Comparison of ENCODE assay signal across 11 cellular contexts in the genomic region with DNA sequence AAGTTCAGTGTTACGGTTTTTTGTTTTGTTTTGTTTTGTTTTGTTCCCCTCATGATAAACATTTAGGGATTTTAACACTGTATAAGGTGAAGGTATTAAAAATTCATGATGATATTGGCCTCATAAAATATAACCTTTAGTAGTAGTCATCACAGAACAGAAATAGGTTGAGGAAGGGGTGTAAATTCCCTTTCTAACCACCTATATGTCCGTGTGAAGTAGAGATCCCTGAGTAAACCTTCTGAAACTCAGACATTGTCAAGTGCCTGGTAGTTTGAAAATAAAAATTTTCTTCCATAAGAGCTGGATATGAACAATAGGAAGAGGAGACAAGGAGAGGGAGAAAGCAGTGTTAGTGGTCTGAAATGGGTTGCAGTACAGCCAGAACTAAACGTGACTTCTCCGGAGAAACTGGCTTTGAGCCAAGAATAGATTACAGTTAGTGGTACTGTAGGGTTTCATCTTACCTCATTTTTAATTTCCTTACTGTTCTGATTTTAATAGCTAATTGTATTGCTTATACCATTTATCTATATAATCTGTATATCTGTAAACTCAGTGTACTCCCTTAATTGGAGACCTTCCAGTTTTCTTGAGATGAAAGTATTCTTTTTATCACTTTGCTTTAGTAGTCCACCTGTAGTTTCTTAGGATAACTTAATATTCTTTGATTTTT. TPM values are rescaled to one million over a fixed set of nuclear protein-coding genes. Genes with fewer than 3 reads are reported as not detected.
A peak's percentile ranks its signal among the peaks of the same experiment; 100 is the strongest.
DNase-seq lines count a peak whose midpoint lies in the region; ATAC-seq and TF ChIP-seq lines count a peak whose summit lies in the region.
"Had no signal": no experiment of that assay in that cellular context is flagged by ENCODE, and none has a peak within 500 bp of the region (broad histone marks: within the 10 kb centered on the region; RNA-seq: fewer than 3 reads in every experiment).

No MANE protein-coding gene starts in this region.

- H3K27ac ChIP-seq in KMS-11: no peak overlapping the region
- no peak overlapping the region for H3K27ac ChIP-seq in MM.1S (ENCODE audit: low read length)
- H3K27ac ChIP-seq in RWPE1: no peak overlapping the region

- peaks cover 43% of the 10 kb centered on the region for H3K4me1 Mint-ChIP-seq in Calu3 (ENCODE audit: low read depth, unreplicated experiment)

- H3K36me3 ChIP-seq in KMS-11 (ENCODE audit: insufficient read depth): no peaks in the 10 kb centered on the region
- H3K36me3 ChIP-seq in MM.1S (replicated peaks; ENCODE audit: insufficient read depth, low read length): no peaks in the 10 kb centered on the region

- H2AFZ ChIP-seq in KMS-11 (ENCODE audit: low read depth) (no peak overlapping the region), MM.1S (ENCODE audit: low read length) (no peak overlapping the region)

- H3K36me3 Mint-ChIP-seq in Calu3 (ENCODE audit: insufficient read depth, unreplicated experiment): peaks cover 63% of the 10 kb centered on the region

- ATAC-seq in HG03175 (IDR thresholded peaks at IDR 0.05; ENCODE audit: unreplicated experiment): no peak
- no peak for ATAC-seq in HG03571 (IDR thresholded peaks at IDR 0.05; ENCODE audit: unreplicated experiment)
- ATAC-seq: HCT116 had no signal

- H3K9me2 ChIP-seq in MM.1S (replicated peaks; ENCODE audit: insufficient read depth, low read length): no peaks in the 10 kb centered on the region

- no peaks in the 10 kb centered on the region for H3K27me3 Mint-ChIP-seq in Calu3 (ENCODE audit: unreplicated experiment)

- intact Hi-C loops in Calu3 (cut with micrococcal nuclease; ENCODE audit: unreplicated experiment): loop anchor here (2.0 to 5.0 kb wide), 2 partner anchors 14 to 153 kb away; no protein-coding TSS in a partner anchor

- H3K79me2 ChIP-seq in KMS-11 (ENCODE audit: insufficient read depth, low read depth): peaks cover 35% of the 10 kb centered on the region
- H3K79me2 ChIP-seq in MM.1S (ENCODE audit: low read length): peaks cover 86% of the 10 kb centered on the region

- CTCF ChIA-PET in Calu3 (lab: Charles Lee): no interaction called here
- CTCF ChIA-PET in RWPE1 (lab: Yijun Ruan, JAX): interaction anchor here (1.6 to 1.8 kb wide), 2 partner anchors 13 to 19 kb away, joined by 4 to 9 read pairs; no protein-coding TSS in a partner anchor

- POLR2A ChIA-PET in RWPE1 (lab: Yijun Ruan, JAX; ENCODE audit: low non-redundant PET): interaction anchor here (0.6 kb wide), 1 partner anchor 20 kb away, joined by 7 read pairs; no protein-coding TSS in a partner anchor

- H4K20me1 ChIP-seq in KMS-11 (ENCODE audit: insufficient read depth): no peaks in the 10 kb centered on the region
- H4K20me1 ChIP-seq in MM.1S (ENCODE audit: insufficient read depth, low read length): 0 out of 2 replicates have a peak, but pooled peaks cover 4% of the 10 kb centered on the region

- no peaks in the 10 kb centered on the region for H3F3A ChIP-seq in MM.1S (ENCODE audit: insufficient read depth, low read length)

- H3K9ac ChIP-seq in KMS-11: no peak overlapping the region
- no peak overlapping the region for H3K9ac ChIP-seq in MM.1S (ENCODE audit: low read length)

- no peak for TF ChIP-seq CTCF in Calu3 (IDR thresholded peaks at IDR 0.05; ENCODE audit: unreplicated experiment)
- TF ChIP-seq CTCF in KMS-11 (conservative IDR thresholded peaks at IDR 0.05; ENCODE audit: low read depth, low read length): no peak
- TF ChIP-seq CTCF in MM.1S (IDR thresholded peaks at IDR 0.05; ENCODE audit: low read length): no peak
- TF ChIP-seq CTCF in RWPE1 (conservative IDR thresholded peaks at IDR 0.05; ENCODE audit: low read depth): no peak

- no peaks in the 10 kb centered on the region for H3K9me3 ChIP-seq in MM.1S (replicated peaks; ENCODE audit: insufficient read depth, low read length)
- H3K9me3 ChIP-seq: upper lobe of left lung had no signal

- no peaks in the 10 kb centered on the region for H3K9me3 Mint-ChIP-seq in Calu3 (ENCODE audit: low read depth, unreplicated experiment)

- no peak overlapping the region for H3K4me3 ChIP-seq in KMS-11 (IDR thresholded peaks at IDR 0.05; ENCODE audit: insufficient read depth, low read depth, low read length)
- H3K4me3 ChIP-seq in MM.1S (ENCODE audit: low read length): no peak overlapping the region
- H3K4me3 ChIP-seq: upper lobe of left lung had no signal

- in situ Hi-C loops in SK-MEL-5 (cut with HindIII; ENCODE audit: low pct_unique_long_range_greater_than_20kb, low sequenced_read_pairs): no loop called here

- peak overlapping the region; percentile 69 for H3K4me3 Mint-ChIP-seq in Calu3 (ENCODE audit: low read depth, unreplicated experiment)

- DNase-seq in Calu3: no peak
- peak; percentile 67 for DNase-seq in SK-MEL-5 (ENCODE audit: low read depth, low spot score)
- peak; percentile 45 for DNase-seq in iris pigment epithelial cell (ENCODE audit: low read depth)
- DNase-seq in MM.1S: no peak
- no peak for DNase-seq in RWPE1 (ENCODE audit: low spot score)
- DNase-seq: kidney, upper lobe of left lung had no signal

- H3K4me1 ChIP-seq in KMS-11 (ENCODE audit: low read depth, poor library complexity, severe bottlenecking) (peaks cover 40% of the 10 kb centered on the region), MM.1S (ENCODE audit: low read length) (peaks cover 7% of the 10 kb centered on the region)

- no peaks in the 10 kb centered on the region for H3K27me3 ChIP-seq in KMS-11 (ENCODE audit: insufficient read depth, low read depth)
- no peaks in the 10 kb centered on the region for H3K27me3 ChIP-seq in MM.1S (replicated peaks; ENCODE audit: insufficient read depth, low read length)
- H3K27me3 ChIP-seq: upper lobe of left lung had no signal

- BruUV-seq in Calu3 (replicated peaks; lab: Mats Ljungman, UMichigan): no TSS peak

- peak overlapping the region; percentile 63 for H3K27ac Mint-ChIP-seq in Calu3 (ENCODE audit: unreplicated experiment)

- H3K4me2 ChIP-seq in KMS-11 (peak overlapping the region; percentile 37; the same call in 1 of the 2 replicates), MM.1S (ENCODE audit: low read depth, low read length) (no peak overlapping the region)

RNA-seq across cellular contexts. Expression of a gene that starts 18.3 kb away (rescaled TPM):
- 75.5 and 84.8 TPM in 2 replicates for total RNA-seq in Calu3 (2022)
- 288 and 329 TPM in 2 replicates for total RNA-seq in SK-MEL-5 (2014; rRNA removed; shearing (Covaris generic))
- polyA plus RNA-seq in SK-MEL-5 (2015; cell fraction: cytosol; rRNA removed): 118 and 145 TPM in 2 replicates
- 198 and 207 TPM in 2 replicates for polyA plus RNA-seq in SK-MEL-5 (2015; cell fraction: nucleus; rRNA removed)

Comparison
In these comparisons a context has a peak if more than half of its experiments do, and no peak if none do; other contexts are left out.
1. DNase-seq: peak in SK-MEL-5 (single experiment) and iris pigment epithelial cell (single experiment); none in Calu3 (single experiment), MM.1S (single experiment) and RWPE1 (single experiment).